ENCODE assay signal across 8 cellular contexts in the genomic region with DNA sequence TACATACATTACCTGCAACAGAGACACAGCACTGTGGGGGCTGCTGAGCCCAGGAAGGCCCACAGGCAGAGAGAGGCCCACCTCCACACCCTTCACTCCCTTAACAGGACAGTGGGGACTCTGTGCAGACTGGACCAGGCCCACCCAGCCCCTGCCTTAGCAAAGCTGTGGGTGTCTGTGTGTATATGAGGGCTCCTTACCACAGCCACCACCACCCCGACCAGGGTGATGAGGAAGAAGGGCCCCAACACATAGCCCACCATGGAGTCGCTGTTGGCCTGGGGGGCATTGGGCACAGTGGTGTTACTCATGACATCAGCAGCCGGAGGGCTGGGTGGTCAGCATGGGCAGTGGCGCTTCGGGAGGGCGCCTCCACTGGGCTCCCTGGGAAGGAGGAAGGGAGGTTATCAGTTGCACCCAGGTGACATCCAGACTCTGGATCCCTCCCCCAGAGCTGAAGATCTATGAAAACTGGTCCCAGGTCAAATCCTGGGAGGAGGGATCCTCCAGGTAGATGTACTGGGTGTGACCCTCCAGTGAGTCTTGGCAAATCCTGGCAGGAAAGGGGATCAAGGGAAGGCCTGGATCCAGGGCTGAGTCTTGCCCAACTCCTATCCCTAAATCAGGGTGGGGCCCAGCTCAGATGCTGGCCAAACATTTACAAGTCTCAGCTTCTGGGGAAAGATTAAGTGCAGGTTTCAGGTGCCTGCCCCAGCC. TPM values are rescaled to one million over a fixed set of nuclear protein-coding genes. Genes with fewer than 3 reads are reported as not detected.
DNase-seq lines count a peak whose midpoint lies in the region; ATAC-seq and TF ChIP-seq lines count a peak whose summit lies in the region.

No MANE protein-coding gene starts in this region.

- peaks cover 9% of the 10 kb centered on the region for H3K36me3 Mint-ChIP-seq in T-helper 1 cell treated with Interleukin-12 subunit alpha and Interleukin-12 subunit beta and Interleukin-4 antibody, amounts not matched to agents 30 μg/mL and 1 μg/mL, for 36 hours (ENCODE audit: low read depth)

- no peaks in the 10 kb centered on the region for H3K27me3 ChIP-seq in WERI-Rb-1 (ENCODE audit: insufficient read depth, low read depth, severe bottlenecking)
- H3K27me3 ChIP-seq in right atrium auricular region: no peaks in the 10 kb centered on the region

- H3K4me1 ChIP-seq in right atrium auricular region: peaks cover 0 to 43% of the 10 kb centered on the region in 2 donors

- H3K36me3 ChIP-seq in WERI-Rb-1 (peaks cover 29% of the 10 kb centered on the region), right atrium auricular region (no peaks in the 10 kb centered on the region)

- no peaks in the 10 kb centered on the region for H3K27me3 Mint-ChIP-seq in T-helper 1 cell treated with Interleukin-12 subunit alpha and Interleukin-12 subunit beta and Interleukin-4 antibody, amounts not matched to agents 30 μg/mL and 1 μg/mL, for 36 hours (ENCODE audit: low read depth)
- peaks cover 4% of the 10 kb centered on the region for H3K27me3 Mint-ChIP-seq in stimulated activated naive CD8-positive, alpha-beta T cell treated with anti-CD3 and anti-CD28 coated beads, Interleukin-15, amount 100 ng/mL, for 72 hours

- peak overlapping the region; percentile 52 for H3K27ac ChIP-seq in WERI-Rb-1
- peak overlapping the region; percentile 95 for H3K27ac ChIP-seq in right atrium auricular region

- ATAC-seq in stimulated activated naive CD8-positive, alpha-beta T cell treated with anti-CD3 and anti-CD28 coated beads, Interleukin-15, amount 100 ng/mL, for 72 hours: no peak
- ATAC-seq in HG03045 (IDR thresholded peaks at IDR 0.05; ENCODE audit: unreplicated experiment): no peak

- H3K4me3 ChIP-seq in WERI-Rb-1 (ENCODE audit: low read depth, low read length): no peak overlapping the region; the same call in 1 of the 2 replicates
- peak overlapping the region in 1 of 2 donors; percentile 88 for H3K4me3 ChIP-seq in right atrium auricular region

- H3K4me1 Mint-ChIP-seq in T-helper 1 cell treated with Interleukin-12 subunit alpha and Interleukin-12 subunit beta and Interleukin-4 antibody, amounts not matched to agents 30 μg/mL and 1 μg/mL, for 36 hours (ENCODE audit: low read depth): peaks cover 36% of the 10 kb centered on the region
- H3K4me1 Mint-ChIP-seq in stimulated activated naive CD8-positive, alpha-beta T cell treated with anti-CD3 and anti-CD28 coated beads, Interleukin-15, amount 100 ng/mL, for 72 hours: peaks cover 60% of the 10 kb centered on the region

- H3K4me3 Mint-ChIP-seq in T-helper 1 cell treated with Interleukin-12 subunit alpha and Interleukin-12 subunit beta and Interleukin-4 antibody, amounts not matched to agents 30 μg/mL and 1 μg/mL, for 36 hours: peak overlapping the region; percentile 96
- H3K4me3 Mint-ChIP-seq in stimulated activated naive CD8-positive, alpha-beta T cell treated with anti-CD3 and anti-CD28 coated beads, Interleukin-15, amount 100 ng/mL, for 72 hours: peak overlapping the region; percentile 83 to 86

- DNase-seq in T-helper 1 cell (no peak), WERI-Rb-1 (no peak), right atrium auricular region (ENCODE audit: low spot score) (no peak), middle frontal gyrus (ENCODE audit: extremely low spot score, low spot score) (no peak), retina (no peak)
- no peak for DNase-seq in stimulated activated naive CD8-positive, alpha-beta T cell treated with anti-CD3 and anti-CD28 coated beads, Interleukin-15, amount 100 ng/mL, for 72 hours

- TF ChIP-seq CTCF in WERI-Rb-1 (IDR thresholded peaks at IDR 0.05; ENCODE audit: low read depth, low read length) (no peak; the same call in 1 of the 2 replicates), right atrium auricular region (IDR thresholded peaks at IDR 0.05) (no peak)

- no peaks in the 10 kb centered on the region for H3K9me3 Mint-ChIP-seq in T-helper 1 cell treated with Interleukin-12 subunit alpha and Interleukin-12 subunit beta and Interleukin-4 antibody, amounts not matched to agents 30 μg/mL and 1 μg/mL, for 36 hours
- no peaks in the 10 kb centered on the region for H3K9me3 Mint-ChIP-seq in stimulated activated naive CD8-positive, alpha-beta T cell treated with anti-CD3 and anti-CD28 coated beads, Interleukin-15, amount 100 ng/mL, for 72 hours

- peak overlapping the region; percentile 98 for H3K27ac Mint-ChIP-seq in T-helper 1 cell treated with Interleukin-12 subunit alpha and Interleukin-12 subunit beta and Interleukin-4 antibody, amounts not matched to agents 30 μg/mL and 1 μg/mL, for 36 hours
- H3K27ac Mint-ChIP-seq in stimulated activated naive CD8-positive, alpha-beta T cell treated with anti-CD3 and anti-CD28 coated beads, Interleukin-15, amount 100 ng/mL, for 72 hours: peak overlapping the region in 1 of 2 donors; percentile 82

- no peaks in the 10 kb centered on the region for H3K9me3 ChIP-seq in WERI-Rb-1 (ENCODE audit: severe bottlenecking)
- H3K9me3 ChIP-seq in right atrium auricular region: no peaks in the 10 kb centered on the region

RNA-seq across cellular contexts. Expression of a gene that starts 1.2 kb away (rescaled TPM):
- total RNA-seq in right atrium auricular region: 10 to 100 TPM; 21.7 to 29.4 TPM

RNA-seq across cellular contexts. Expression of a gene that starts 11.0 kb away (rescaled TPM):
- total RNA-seq in right atrium auricular region: 10 to 100 TPM; 29.6 to 37.8 TPM
